ENCODE assay signal across 27 cellular contexts in genomic region chr6:14645221-14645620, GRCh38.
"Had no signal": no experiment of that assay in that cellular context is flagged by ENCODE, and none has a peak within 500 bp of the region (broad histone marks: within the 10 kb centered on the region; RNA-seq: fewer than 3 reads in every experiment).

No MANE protein-coding gene starts in this region.

- H3K36me3 Mint-ChIP-seq: activated CD4-positive, alpha-beta memory T cell treated with anti-CD3 and anti-CD28 coated beads for 36 hours; activated naive CD4-positive, alpha-beta T cell treated with anti-CD3 and anti-CD28 coated beads, Interleukin-2, amount 10 ng/mL, durations not matched to agents 7 days and 5 days had no signal

- ATAC-seq: activated T-cell treated with anti-CD3 and anti-CD28 coated beads, Interleukin-2, amount 50 U/mL, for 72 hours; SK-N-SH treated with all-trans-retinoic acid at 6 μM for 48 hours had no signal

- H3K27me3 Mint-ChIP-seq: activated CD4-positive, alpha-beta memory T cell treated with anti-CD3 and anti-CD28 coated beads for 36 hours; activated CD4-positive, alpha-beta T cell treated with anti-CD3 and anti-CD28 coated beads, Interleukin-2, amount 10 ng/mL, durations not matched to agents 7 days and 5 days; activated naive CD8-positive, alpha-beta T cell treated with anti-CD3 and anti-CD28 coated beads for 36 hours had no signal

- H3K9me3 ChIP-seq: Peyer's patch, SJSA1 had no signal

- H3K9me3 Mint-ChIP-seq: activated CD4-positive, alpha-beta memory T cell treated with anti-CD3 and anti-CD28 coated beads for 36 hours; activated naive CD8-positive, alpha-beta T cell treated with anti-CD3 and anti-CD28 coated beads for 36 hours had no signal

- H3K4me1 Mint-ChIP-seq: activated naive CD4-positive, alpha-beta T cell treated with anti-CD3 and anti-CD28 coated beads, Interleukin-2, amount 10 ng/mL, durations not matched to agents 7 days and 5 days had no signal

- DNase-seq: activated CD4-positive, alpha-beta memory T cell treated with anti-CD3 and anti-CD28 coated beads for 36 hours; activated CD4-positive, alpha-beta T cell treated with anti-CD3 and anti-CD28 coated beads, Interleukin-2, amount 10 ng/mL, durations not matched to agents 7 days and 5 days; activated CD4-positive, CD25-positive, alpha-beta regulatory T cell; activated CD8-positive, alpha-beta memory T cell treated with anti-CD3 and anti-CD28 coated beads, Interleukin-2, amount 50 U/mL, for 4 hours; activated gamma-delta T cell treated with Interleukin-2 at 50 U/mL for 16 hours; activated naive CD4-positive, alpha-beta T cell treated with anti-CD3 and anti-CD28 coated beads, Interleukin-2, amount 10 ng/mL, durations not matched to agents 7 days and 5 days; activated naive CD8-positive, alpha-beta T cell treated with anti-CD3 and anti-CD28 coated beads for 36 hours; activated T-cell treated with anti-CD3 and anti-CD28 coated beads, Interleukin-2, amount 50 U/mL, for 72 hours; anterior cingulate cortex; cerebellar nuclear complex; IMR-90; Kasumi-1; KBM-7; NCI-H1048; NCI-H1694 treated with DMSO at 0.1 percent for 48 hours; NCI-H446; NCI-H524; NCI-H82; Peyer's patch; SHP77; SW 1271; T-helper 2 cell; T1000 had no signal

- H3K27ac Mint-ChIP-seq: activated CD4-positive, alpha-beta memory T cell treated with anti-CD3 and anti-CD28 coated beads for 36 hours; activated CD4-positive, alpha-beta T cell treated with anti-CD3 and anti-CD28 coated beads, Interleukin-2, amount 10 ng/mL, durations not matched to agents 7 days and 5 days; activated naive CD4-positive, alpha-beta T cell treated with anti-CD3 and anti-CD28 coated beads, Interleukin-2, amount 10 ng/mL, durations not matched to agents 7 days and 5 days; activated naive CD8-positive, alpha-beta T cell treated with anti-CD3 and anti-CD28 coated beads for 36 hours; activated T-cell treated with anti-CD3 and anti-CD28 coated beads, Interleukin-2, amount 50 U/mL, for 72 hours; activated T-helper 2 cell treated with anti-CD3 and anti-CD28 coated beads, Interferon-gamma antibody, Interleukin-2, Interleukin-4, amounts not matched to agents 10 μg/mL and 5 μg/mL and 100 μg/mL, durations not matched to agents 14 hours and 24 hours and 36 hours had no signal

- H3K4me3 Mint-ChIP-seq: activated CD4-positive, alpha-beta memory T cell treated with anti-CD3 and anti-CD28 coated beads for 36 hours; activated CD4-positive, alpha-beta T cell treated with anti-CD3 and anti-CD28 coated beads, Interleukin-2, amount 10 ng/mL, durations not matched to agents 7 days and 5 days; activated naive CD4-positive, alpha-beta T cell treated with anti-CD3 and anti-CD28 coated beads, Interleukin-2, amount 10 ng/mL, durations not matched to agents 7 days and 5 days; activated naive CD8-positive, alpha-beta T cell treated with anti-CD3 and anti-CD28 coated beads for 36 hours; activated T-cell treated with anti-CD3 and anti-CD28 coated beads, Interleukin-2, amount 50 U/mL, for 72 hours had no signal

- FAIRE-seq: TTC549 had no signal
